In genomic region chr7:139943391-139943790, GRCh38 we compare ENCODE assay signal across 25 cellular contexts.
DNase-seq lines count a peak whose midpoint lies in the region; ATAC-seq lines count a peak whose summit lies in the region.
"Had no signal": no experiment of that assay in that cellular context is flagged by ENCODE, and none has a peak within 500 bp of the region (broad histone marks: within the 10 kb centered on the region; RNA-seq: fewer than 3 reads in every experiment).

No MANE protein-coding gene starts in this region.

- WGBS in mesendoderm (ENCODE audit: extremely low coverage, insufficient coverage, low lambda C conversion rate): 100% methylated on average over 2 of the region's 4 CpGs
- WGBS in mesenchymal stem cell: 99% methylated on average over 3 of the region's 4 CpGs

- no peak overlapping the region for H3K23ac ChIP-seq in mesendoderm (ENCODE audit: low read length)
- no peak overlapping the region for H3K23ac ChIP-seq in mesenchymal stem cell (ENCODE audit: low read length in 2 of 2)

- H3K27ac Mint-ChIP-seq in naive thymus-derived CD8-positive, alpha-beta T cell: no peak overlapping the region
- H3K27ac Mint-ChIP-seq: activated B cell treated with CpG ODN at 0.5 μM for 24 hours; activated naive CD8-positive, alpha-beta T cell; activated T-helper 2 cell treated with anti-CD3 and anti-CD28 coated beads, Interferon-gamma antibody, Interleukin-2, Interleukin-4, amounts not matched to agents 10 μg/mL and 5 μg/mL and 100 μg/mL, durations not matched to agents 14 hours and 24 hours and 36 hours; CD4-positive, alpha-beta T cell had no signal

- H3K36me3 ChIP-seq in mesendoderm (ENCODE audit: control insufficient read depth, insufficient read depth, low read length) (no peaks in the 10 kb centered on the region), mesenchymal stem cell (ENCODE audit: control insufficient read depth in 1 of 2, insufficient read depth in 2 of 2, low read depth in 1 of 2, low read length in 2 of 2) (no peaks in the 10 kb centered on the region)
- H3K36me3 ChIP-seq: ascending aorta, upper lobe of right lung had no signal

- H3K9ac ChIP-seq in mesendoderm (ENCODE audit: low read length): no peak overlapping the region
- no peak overlapping the region for H3K9ac ChIP-seq in mesenchymal stem cell (ENCODE audit: low read length)

- DNase-seq in NCI-H1092 (lab: John Stamatoyannopoulos, UW) (peak; percentile 23), NCI-H1436 treated with DMSO at 0.1 percent for 48 hours (lab: John Stamatoyannopoulos, UW) (peak; percentile 6), NCI-H774 (lab: John Stamatoyannopoulos, UW) (peak; percentile 55), mesendoderm (peak; percentile 62), mesenchymal stem cell (no peak)
- DNase-seq in naive thymus-derived CD8-positive, alpha-beta T cell: no peak
- DNase-seq: activated B cell treated with CpG ODN at 0.5 μM for 24 hours; activated CD4-positive, alpha-beta T cell treated with anti-CD3 and anti-CD28 coated beads, Interleukin-2, amount 50 U/mL, for 4 hours; CD4-positive, alpha-beta T cell; central memory CD4-positive, alpha-beta T cell; KBM-7; kidney; NCI-H2029 treated with DMSO at 0.1 percent for 48 hours; NCI-H526 treated with DMSO at 0.1 percent for 48 hours; OCI-M1; small intestine; T-helper 9 cell; upper lobe of right lung had no signal

- H3K4ac ChIP-seq in mesendoderm (ENCODE audit: low read depth, low read length) (no peak overlapping the region), mesenchymal stem cell (ENCODE audit: low read depth in 1 of 2, low read length in 2 of 2) (no peak overlapping the region)

- H3K18ac ChIP-seq in mesendoderm (ENCODE audit: low read length) (no peak overlapping the region), mesenchymal stem cell (ENCODE audit: low read depth in 1 of 2, low read length in 2 of 2) (no peak overlapping the region)

- peaks cover 18% of the 10 kb centered on the region for H3K9me3 ChIP-seq in mesenchymal stem cell (ENCODE audit: control insufficient read depth, low read length)
- H3K9me3 ChIP-seq: upper lobe of right lung had no signal

- H3K4me3 Mint-ChIP-seq in naive thymus-derived CD8-positive, alpha-beta T cell: no peak overlapping the region
- H3K4me3 Mint-ChIP-seq: activated B cell treated with CpG ODN at 0.5 μM for 24 hours; activated naive CD8-positive, alpha-beta T cell; CD4-positive, alpha-beta T cell had no signal

- H4K8ac ChIP-seq in mesendoderm (ENCODE audit: low read depth, low read length): no peak overlapping the region
- no peak overlapping the region for H4K8ac ChIP-seq in mesenchymal stem cell (ENCODE audit: low read length)

- no peak overlapping the region for H3K14ac ChIP-seq in mesenchymal stem cell (ENCODE audit: low read length in 2 of 2)

- H3K4me2 ChIP-seq in mesendoderm (ENCODE audit: low read length) (no peak overlapping the region), mesenchymal stem cell (ENCODE audit: low read length, poor library complexity, severe bottlenecking) (no peak overlapping the region)

- H3K9me3 Mint-ChIP-seq in naive thymus-derived CD8-positive, alpha-beta T cell: peaks cover 4 to 26% (median 20%) of the 10 kb centered on the region in 9 donors

- H3K27me3 ChIP-seq in mesendoderm (ENCODE audit: insufficient read depth, low read length, poor library complexity) (no peaks in the 10 kb centered on the region), mesenchymal stem cell (ENCODE audit: control insufficient read depth in 1 of 2, insufficient read depth in 1 of 2, low read length in 2 of 2) (peaks cover 0 to 37% of the 10 kb centered on the region in 2 experiments)
- H3K27me3 ChIP-seq: ascending aorta, upper lobe of right lung had no signal

- no peak for ATAC-seq in HG03342 (IDR thresholded peaks at IDR 0.05; ENCODE audit: unreplicated experiment)
- no peak for ATAC-seq in GM18909 (IDR thresholded peaks at IDR 0.05; ENCODE audit: poor library complexity, unreplicated experiment)
- ATAC-seq in naive thymus-derived CD8-positive, alpha-beta T cell: no peak
- ATAC-seq: Right ventricle myocardium inferior had no signal

- H3K27me3 Mint-ChIP-seq in naive thymus-derived CD8-positive, alpha-beta T cell: peaks cover 0 to 23% (median 8%) of the 10 kb centered on the region in 5 donors
- H3K27me3 Mint-ChIP-seq: CD4-positive, alpha-beta T cell had no signal

- peaks cover 0 to 23% (median 2%) of the 10 kb centered on the region in 3 donors for H3K36me3 Mint-ChIP-seq in naive thymus-derived CD8-positive, alpha-beta T cell

- no peak overlapping the region for H4K5ac ChIP-seq in mesendoderm (ENCODE audit: low read length)

- H2BK5ac ChIP-seq in mesendoderm (ENCODE audit: low read length): no peak overlapping the region
- H2BK5ac ChIP-seq in mesenchymal stem cell (ENCODE audit: low read depth, low read length, poor library complexity, severe bottlenecking): no peak overlapping the region

- no peak overlapping the region for H4K91ac ChIP-seq in mesenchymal stem cell (ENCODE audit: low read length)

- no peak overlapping the region for H3K56ac ChIP-seq in mesendoderm (ENCODE audit: low read length)

- no peak overlapping the region for H2BK12ac ChIP-seq in mesenchymal stem cell (ENCODE audit: low read length in 2 of 2)

- POLR2A ChIA-PET in naive thymus-derived CD8-positive, alpha-beta T cell (lab: Charles Lee): no interaction called here

- no peaks in the 10 kb centered on the region for H3K4me1 ChIP-seq in mesendoderm (ENCODE audit: control insufficient read depth, low read depth, low read length)
- no peaks in the 10 kb centered on the region for H3K4me1 ChIP-seq in mesenchymal stem cell (ENCODE audit: control insufficient read depth, insufficient read depth, low read depth, low read length)
- H3K4me1 ChIP-seq: ascending aorta, upper lobe of right lung had no signal

- H2BK120ac ChIP-seq in mesendoderm (ENCODE audit: low read depth, low read length): no peak overlapping the region
- no peak overlapping the region for H2BK120ac ChIP-seq in mesenchymal stem cell (ENCODE audit: low read depth, low read length)

- H3K79me1 ChIP-seq in mesendoderm (ENCODE audit: low read length) (no peaks in the 10 kb centered on the region), mesenchymal stem cell (replicated peaks; ENCODE audit: low read length, poor library complexity, severe bottlenecking) (no peaks in the 10 kb centered on the region)

- H3K4me3 ChIP-seq in mesendoderm (ENCODE audit: low read length): no peak overlapping the region
- no peak overlapping the region for H3K4me3 ChIP-seq in mesenchymal stem cell (ENCODE audit: insufficient read depth in 1 of 2, low read depth in 1 of 2, low read length in 2 of 2)
- H3K4me3 ChIP-seq: ascending aorta, lung, upper lobe of right lung had no signal

- H2BK15ac ChIP-seq in mesendoderm (replicated peaks; ENCODE audit: low read depth): no peak overlapping the region
- no peak overlapping the region for H2BK15ac ChIP-seq in mesenchymal stem cell (ENCODE audit: low read depth, poor library complexity, severe bottlenecking)

- H3K27ac ChIP-seq in mesendoderm (ENCODE audit: low read depth, low read length): no peak overlapping the region
- H3K27ac ChIP-seq in mesenchymal stem cell (ENCODE audit: low read length, poor library complexity, severe bottlenecking): no peak overlapping the region
- H3K27ac ChIP-seq: ascending aorta, upper lobe of right lung had no signal

- H3K79me2 ChIP-seq in mesendoderm (ENCODE audit: control insufficient read depth, insufficient read depth, low read length): no peaks in the 10 kb centered on the region

- H2AK5ac ChIP-seq in mesendoderm (ENCODE audit: low read length) (no peak overlapping the region), mesenchymal stem cell (ENCODE audit: low read length, severe bottlenecking) (no peak overlapping the region)

- H3K4me1 Mint-ChIP-seq in naive thymus-derived CD8-positive, alpha-beta T cell: peaks cover 0 to 17% (median 0%) of the 10 kb centered on the region in 4 donors

- no peak overlapping the region for H2AFZ ChIP-seq in mesenchymal stem cell (ENCODE audit: low read depth, low read length)

Comparison
In these comparisons a context has a peak if more than half of its experiments do, and no peak if none do; other contexts are left out.
1. DNase-seq: peak in NCI-H1092 (single experiment), NCI-H1436 treated with DMSO at 0.1 percent for 48 hours (single experiment), NCI-H774 (single experiment) and mesendoderm (single experiment); none in naive thymus-derived CD8-positive, alpha-beta T cell (0 of 10) and mesenchymal stem cell (single experiment).